In genomic region chr19:35124098-35125060, GRCh38 we compare ENCODE assay signal across 8 cellular contexts. TPM values are rescaled to one million over a fixed set of nuclear protein-coding genes. Genes with fewer than 3 reads are reported as not detected.
DNase-seq lines count a peak whose midpoint lies in the region; ATAC-seq and TF ChIP-seq lines count a peak whose summit lies in the region.

No MANE protein-coding gene starts in this region.

- no peak overlapping the region for H2BK15ac ChIP-seq in mesenchymal stem cell (ENCODE audit: low read depth, poor library complexity, severe bottlenecking)

- H3K23ac ChIP-seq in mesenchymal stem cell (ENCODE audit: low read length in 2 of 2) = no peak overlapping the region

- CTCF ChIA-PET in activated CD4-positive, alpha-beta memory T cell treated with anti-CD3 and anti-CD28 coated beads, Interleukin-2, amount 10 ng/mL, durations not matched to agents 7 days and 5 days (lab: Charles Lee) = interaction anchor here (0.6 to 2.2 kb wide), 4 partner anchors 9 to 104 kb away, joined by 3 to 20 read pairs (median 10); partner anchors contain the start of genes FXYD3 and FXYD7

- H3K79me1 ChIP-seq in mesenchymal stem cell (replicated peaks; ENCODE audit: low read length, poor library complexity, severe bottlenecking) = no peaks in the 10 kb centered on the region

- POLR2A ChIA-PET in activated CD4-positive, alpha-beta memory T cell treated with anti-CD3 and anti-CD28 coated beads, Interleukin-2, amount 10 ng/mL, durations not matched to agents 7 days and 5 days (lab: Charles Lee) = interaction anchor here (0.5 to 1.2 kb wide), 2 partner anchors 11 to 57 kb away, joined by 3 to 4 read pairs; partner anchors contain the start of gene LGI4

- H3K27ac Mint-ChIP-seq in activated CD4-positive, alpha-beta memory T cell treated with anti-CD3 and anti-CD28 coated beads, Interleukin-2, amount 10 ng/mL, durations not matched to agents 7 days and 5 days = peak overlapping the region; percentile 17

- H3K27me3 Mint-ChIP-seq in activated CD4-positive, alpha-beta memory T cell treated with anti-CD3 and anti-CD28 coated beads, Interleukin-2, amount 10 ng/mL, durations not matched to agents 7 days and 5 days = no peaks in the 10 kb centered on the region

- peak overlapping the region; percentile 93 for H3K9ac ChIP-seq in mesenchymal stem cell (ENCODE audit: low read length)

- H2BK120ac ChIP-seq in mesenchymal stem cell (ENCODE audit: low read depth, low read length) = no peak overlapping the region

- H3K27ac ChIP-seq in dorsolateral prefrontal cortex (peak overlapping the region; percentile 85 to 100 (median 98)), mesenchymal stem cell (ENCODE audit: low read length, poor library complexity, severe bottlenecking) (no peak overlapping the region)

- no peak overlapping the region for H2AFZ ChIP-seq in mesenchymal stem cell (ENCODE audit: low read depth, low read length)

- no peaks in the 10 kb centered on the region for H3K36me3 ChIP-seq in mesenchymal stem cell (ENCODE audit: control insufficient read depth in 1 of 2, insufficient read depth in 2 of 2, low read depth in 1 of 2, low read length in 2 of 2)

- H3K4me3 ChIP-seq in dorsolateral prefrontal cortex = peak overlapping the region; percentile 40 to 88 (median 67)
- H3K4me3 ChIP-seq in mesenchymal stem cell (ENCODE audit: insufficient read depth in 1 of 2, low read depth in 1 of 2, low read length in 2 of 2) = peak overlapping the region in 1 of 2 experiments; percentile 86

- no peak overlapping the region for H3K18ac ChIP-seq in mesenchymal stem cell (ENCODE audit: low read depth in 1 of 2, low read length in 2 of 2)

- peaks cover 19% of the 10 kb centered on the region for H3K4me1 Mint-ChIP-seq in activated CD4-positive, alpha-beta memory T cell treated with anti-CD3 and anti-CD28 coated beads, Interleukin-2, amount 10 ng/mL, durations not matched to agents 7 days and 5 days

- H3K9me3 Mint-ChIP-seq in activated CD4-positive, alpha-beta memory T cell treated with anti-CD3 and anti-CD28 coated beads, Interleukin-2, amount 10 ng/mL, durations not matched to agents 7 days and 5 days = no peaks in the 10 kb centered on the region

- DNase-seq in ELR (ENCODE audit: low read depth) (peak; percentile 90), NCI-H524 treated with DMSO at 0.1 percent for 48 hours (lab: John Stamatoyannopoulos, UW) (peak; percentile 53), dorsolateral prefrontal cortex (peak; percentile 90 to 97 (median 94)), mesenchymal stem cell (no peak), ecto neural progenitor cell (ENCODE audit: low spot score) (no peak)
- DNase-seq in activated CD4-positive, alpha-beta memory T cell treated with anti-CD3 and anti-CD28 coated beads, Interleukin-2, amount 10 ng/mL, durations not matched to agents 7 days and 5 days = peak; percentile 89
- DNase-seq in stimulated activated CD8-positive, alpha-beta memory T cell treated with anti-CD3 and anti-CD28 coated beads, Interleukin-15, amount 100 ng/mL, for 1 hour (ENCODE audit: low read depth) = peak; percentile 59

- H3K9me3 ChIP-seq in mesenchymal stem cell (ENCODE audit: control insufficient read depth, low read length) = no peaks in the 10 kb centered on the region

- peaks cover 3% of the 10 kb centered on the region for H3K4me1 ChIP-seq in mesenchymal stem cell (ENCODE audit: control insufficient read depth, insufficient read depth, low read depth, low read length)

- H4K8ac ChIP-seq in mesenchymal stem cell (ENCODE audit: low read length) = no peak overlapping the region

- peak overlapping the region; percentile 61 for H3K4me3 Mint-ChIP-seq in activated CD4-positive, alpha-beta memory T cell treated with anti-CD3 and anti-CD28 coated beads, Interleukin-2, amount 10 ng/mL, durations not matched to agents 7 days and 5 days

- H3K27me3 ChIP-seq in dorsolateral prefrontal cortex (no peaks in the 10 kb centered on the region), mesenchymal stem cell (ENCODE audit: control insufficient read depth in 1 of 2, insufficient read depth in 1 of 2, low read length in 2 of 2) (peaks cover 9 to 10% of the 10 kb centered on the region in 2 experiments)

- no peak overlapping the region for H2BK5ac ChIP-seq in mesenchymal stem cell (ENCODE audit: low read depth, low read length, poor library complexity, severe bottlenecking)

- H3K36me3 Mint-ChIP-seq in activated CD4-positive, alpha-beta memory T cell treated with anti-CD3 and anti-CD28 coated beads, Interleukin-2, amount 10 ng/mL, durations not matched to agents 7 days and 5 days (ENCODE audit: low read depth) = no peaks in the 10 kb centered on the region

- no peak overlapping the region for H2AK5ac ChIP-seq in mesenchymal stem cell (ENCODE audit: low read length, severe bottlenecking)

- ATAC-seq in HG02642 (IDR thresholded peaks at IDR 0.05; ENCODE audit: poor library complexity, unreplicated experiment) = peak; percentile 80

- intact Hi-C loops in dorsolateral prefrontal cortex (cut with DNase I) = loop anchor here in 1 of 2 donors (1.0 kb wide), 1 partner anchor 34 kb away; no protein-coding TSS in a partner anchor

- WGBS in mesenchymal stem cell = 92% methylated on average over 42 of the region's 42 CpGs

- no peak overlapping the region for H2BK12ac ChIP-seq in mesenchymal stem cell (ENCODE audit: low read length in 2 of 2)

- peak in 30 of 56 donors; percentile 8 to 52 (median 24) for TF ChIP-seq CTCF in dorsolateral prefrontal cortex (IDR thresholded peaks at IDR 0.05 in 54 of 56, conservative IDR thresholded peaks at IDR 0.05 in 2 of 56; ENCODE audit: low read depth in 1 of 56, partially characterized antibody in 56 of 56)

- no peak overlapping the region for H3K4ac ChIP-seq in mesenchymal stem cell (ENCODE audit: low read depth in 1 of 2, low read length in 2 of 2)

- H4K91ac ChIP-seq in mesenchymal stem cell (ENCODE audit: low read length) = no peak overlapping the region

- H3K14ac ChIP-seq in mesenchymal stem cell (ENCODE audit: low read length in 2 of 2) = no peak overlapping the region

- H3K4me2 ChIP-seq in mesenchymal stem cell (ENCODE audit: low read length, poor library complexity, severe bottlenecking) = no peak overlapping the region

RNA-seq across cellular contexts. Expression of gene FXYD3, which starts 8.8 kb away (rescaled TPM):
- total RNA-seq in activated CD4-positive, alpha-beta memory T cell treated with anti-CD3 and anti-CD28 coated beads, Interleukin-2, amount 10 ng/mL, durations not matched to agents 7 days and 5 days = not detected
- total RNA-seq in dorsolateral prefrontal cortex = 10 to 100 TPM in 2 of 120 experiments, 1 to 10 TPM in 110, under 1 TPM in 5, not detected in 3; 0.55 to 17.3 (median 3.3) TPM
- polyA plus RNA-seq in mesenchymal stem cell (2013, experiment 1 of 2) = not detected
- polyA plus RNA-seq in mesenchymal stem cell (2013, experiment 2 of 2) = not detected

RNA-seq across cellular contexts. Expression of gene LGI4, which starts 10.5 kb away (rescaled TPM):
- total RNA-seq in activated CD4-positive, alpha-beta memory T cell treated with anti-CD3 and anti-CD28 coated beads, Interleukin-2, amount 10 ng/mL, durations not matched to agents 7 days and 5 days = under 1 TPM; 0.55 to 0.68 TPM
- total RNA-seq in dorsolateral prefrontal cortex = 100 to 1,000 TPM in 9 of 120 experiments, 10 to 100 TPM in 111; 44.4 to 136 (median 72.9) TPM
- 0.15 TPM for polyA plus RNA-seq in mesenchymal stem cell (2013, experiment 1 of 2)
- polyA plus RNA-seq in mesenchymal stem cell (2013, experiment 2 of 2) = 0.11 TPM

RNA-seq across cellular contexts. Expression of gene FXYD1, which starts 14.2 kb away (rescaled TPM):
- 1 to 10 TPM; 3.3 to 3.6 TPM for total RNA-seq in activated CD4-positive, alpha-beta memory T cell treated with anti-CD3 and anti-CD28 coated beads, Interleukin-2, amount 10 ng/mL, durations not matched to agents 7 days and 5 days
- total RNA-seq in dorsolateral prefrontal cortex = 100 to 1,000 TPM in 117 of 120 experiments, 10 to 100 TPM in 3; 86.4 to 482 (median 185) TPM
- polyA plus RNA-seq in mesenchymal stem cell (2013, experiment 1 of 2) = 0.33 TPM
- polyA plus RNA-seq in mesenchymal stem cell (2013, experiment 2 of 2) = 0.33 TPM

RNA-seq across cellular contexts. Expression of gene FXYD7, which starts 18.7 kb away (rescaled TPM):
- total RNA-seq in activated CD4-positive, alpha-beta memory T cell treated with anti-CD3 and anti-CD28 coated beads, Interleukin-2, amount 10 ng/mL, durations not matched to agents 7 days and 5 days = 1 to 10 TPM; 8.3 to 8.8 TPM
- total RNA-seq in dorsolateral prefrontal cortex = 100 to 1,000 TPM in 116 of 120 experiments, 10 to 100 TPM in 4; 72.7 to 214 (median 155) TPM
- 0.07 TPM for polyA plus RNA-seq in mesenchymal stem cell (2013, experiment 1 of 2)
- not detected for polyA plus RNA-seq in mesenchymal stem cell (2013, experiment 2 of 2)

RNA-seq across cellular contexts. Expression of gene FXYD5, which starts 30.2 kb away (rescaled TPM):
- 100 to 1,000 TPM; 588 to 589 TPM for total RNA-seq in activated CD4-positive, alpha-beta memory T cell treated with anti-CD3 and anti-CD28 coated beads, Interleukin-2, amount 10 ng/mL, durations not matched to agents 7 days and 5 days
- total RNA-seq in dorsolateral prefrontal cortex = 10 to 100 TPM in 101 of 120 experiments, 1 to 10 TPM in 19; 5.8 to 36.4 (median 14.0) TPM
- 248 TPM for polyA plus RNA-seq in mesenchymal stem cell (2013, experiment 1 of 2)
- 237 TPM for polyA plus RNA-seq in mesenchymal stem cell (2013, experiment 2 of 2)

Comparison
In these comparisons a context has a peak if more than half of its experiments do, and no peak if none do; other contexts are left out.
1. DNase-seq: peak in ELR (single experiment), NCI-H524 treated with DMSO at 0.1 percent for 48 hours (single experiment), activated CD4-positive, alpha-beta memory T cell treated with anti-CD3 and anti-CD28 coated beads, Interleukin-2, amount 10 ng/mL, durations not matched to agents 7 days and 5 days (single experiment), dorsolateral prefrontal cortex (10 of 10) and stimulated activated CD8-positive, alpha-beta memory T cell treated with anti-CD3 and anti-CD28 coated beads, Interleukin-15, amount 100 ng/mL, for 1 hour (single experiment); none in mesenchymal stem cell (single experiment) and ecto neural progenitor cell (single experiment).
2. RNA of gene LGI4, which starts 10.5 kb away (total RNA-seq): 44.4 to 136 TPM in dorsolateral prefrontal cortex; 0.55 to 0.68 TPM in activated CD4-positive, alpha-beta memory T cell treated with anti-CD3 and anti-CD28 coated beads, Interleukin-2, amount 10 ng/mL, durations not matched to agents 7 days and 5 days; every median in the first group is over 10 times any median in the second.
3. RNA of gene FXYD1, which starts 14.2 kb away (total RNA-seq): 86.4 to 482 TPM in dorsolateral prefrontal cortex; 3.3 to 3.6 TPM in activated CD4-positive, alpha-beta memory T cell treated with anti-CD3 and anti-CD28 coated beads, Interleukin-2, amount 10 ng/mL, durations not matched to agents 7 days and 5 days; every median in the first group is over 10 times any median in the second.